ENCODE assay signal across 8 cellular contexts in the genomic region with DNA sequence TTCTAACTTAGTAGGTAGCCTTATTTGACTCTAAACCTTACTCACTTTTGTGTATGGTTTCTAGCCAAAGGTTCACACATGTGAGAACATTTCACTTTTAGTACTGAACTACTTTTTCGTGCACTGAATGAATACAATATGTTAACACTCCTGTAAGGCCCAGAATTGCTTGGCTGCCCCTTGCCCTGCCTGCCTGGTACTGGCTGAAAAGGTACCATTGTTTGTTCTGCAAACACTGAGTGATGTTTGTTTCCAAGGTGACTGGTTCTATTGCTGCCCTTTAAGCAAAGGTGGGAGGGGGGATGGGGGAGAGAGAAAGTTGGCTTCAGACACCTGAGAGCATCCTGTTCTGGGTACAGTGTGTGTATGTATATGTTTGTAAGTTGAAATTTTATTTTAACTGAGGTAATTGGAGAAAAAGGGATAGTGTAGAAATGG. TPM values are rescaled to one million over a fixed set of nuclear protein-coding genes. Genes with fewer than 3 reads are reported as not detected.
DNase-seq lines count a peak whose midpoint lies in the region; ATAC-seq and TF ChIP-seq lines count a peak whose summit lies in the region.

No MANE protein-coding gene starts in this region.

- H4K20me1 ChIP-seq in smooth muscle cell (ENCODE audit: low read depth): peaks cover 86% of the 10 kb centered on the region

- TF ChIP-seq CTCF in foreskin keratinocyte (conservative IDR thresholded peaks at IDR 0.05) (no peak), smooth muscle cell (IDR thresholded peaks at IDR 0.05; ENCODE audit: borderline replicate concordance, insufficient read depth, poor library complexity, severe bottlenecking) (no peak), ascending aorta (IDR thresholded peaks at IDR 0.05) (no peak)

- peak; percentile 23 for ATAC-seq in foreskin keratinocyte
- no peak for ATAC-seq in GM21423 (IDR thresholded peaks at IDR 0.05; ENCODE audit: unreplicated experiment)

- no peak overlapping the region for H3K9ac ChIP-seq in smooth muscle cell (ENCODE audit: low read depth)

- no peak overlapping the region for H2AFZ ChIP-seq in smooth muscle cell (ENCODE audit: low read depth)

- DNase-seq in NCI-H2227 (lab: John Stamatoyannopoulos, UW; ENCODE audit: unreplicated experiment): peak; percentile 9
- no peak for DNase-seq in NCI-H2227 treated with DMSO at 0.1 percent for 48 hours (lab: John Stamatoyannopoulos, UW)
- DNase-seq in SW480 (ENCODE audit: low spot score): peak; percentile 46
- no peak for DNase-seq in foreskin keratinocyte
- no peak for DNase-seq in smooth muscle cell (lab: John Stamatoyannopoulos, UW; ENCODE audit: unreplicated experiment)
- no peak for DNase-seq in NK-92 (lab: John Stamatoyannopoulos, UW; ENCODE audit: unreplicated experiment)
- no peak for DNase-seq in ascending aorta (ENCODE audit: low spot score in 2 of 2)

- H3F3A ChIP-seq in smooth muscle cell (ENCODE audit: low read depth): peaks cover 22% of the 10 kb centered on the region

- H3K4me1 ChIP-seq in foreskin keratinocyte (peaks cover 39% of the 10 kb centered on the region), smooth muscle cell (ENCODE audit: low read depth) (peaks cover 30% of the 10 kb centered on the region), ascending aorta (peaks cover 0 to 14% of the 10 kb centered on the region in 2 donors)

- H3K9me3 ChIP-seq in smooth muscle cell (replicated peaks; ENCODE audit: low read depth): no peaks in the 10 kb centered on the region
- H3K9me3 ChIP-seq in ascending aorta: no peaks in the 10 kb centered on the region

- H3K4me2 ChIP-seq in smooth muscle cell: no peak overlapping the region

- H3K36me3 ChIP-seq in smooth muscle cell (ENCODE audit: low read depth) (no peaks in the 10 kb centered on the region), ascending aorta (no peaks in the 10 kb centered on the region)

- intact Hi-C loops in ascending aorta (cut with DNase I): no loop called here

- H3K79me2 ChIP-seq in smooth muscle cell (ENCODE audit: low read depth): peaks cover 94% of the 10 kb centered on the region

- peak overlapping the region; percentile 89 for H3K27ac ChIP-seq in foreskin keratinocyte
- peak overlapping the region; percentile 77 for H3K27ac ChIP-seq in smooth muscle cell (ENCODE audit: low read depth)
- H3K27ac ChIP-seq in ascending aorta: no peak overlapping the region

- 89% methylated on average over 1 of the region's 1 CpG for WGBS in smooth muscle cell (ENCODE audit: low lambda C conversion rate)

- H3K27me3 ChIP-seq in foreskin keratinocyte (no peaks in the 10 kb centered on the region), smooth muscle cell (ENCODE audit: low read depth) (no peaks in the 10 kb centered on the region), ascending aorta (no peaks in the 10 kb centered on the region)

- H3K4me3 ChIP-seq in smooth muscle cell (no peak overlapping the region), ascending aorta (no peak overlapping the region)

RNA-seq across cellular contexts. Expression of gene RREB1, which starts 31.2 kb away (rescaled TPM):
- total RNA-seq in foreskin keratinocyte (25.4 and 25.8 TPM in 2 replicates), smooth muscle cell (19.8 and 26.1 TPM in 2 replicates), ascending aorta (48.9 TPM)
- polyA plus RNA-seq in foreskin keratinocyte (2.9 and 3.2 TPM in 2 replicates), smooth muscle cell (13.2 and 17.7 TPM in 2 replicates)

Comparison
In these comparisons a context has a peak if more than half of its experiments do, and no peak if none do; other contexts are left out.
1. DNase-seq: peak in NCI-H2227 (single experiment) and SW480 (single experiment); none in NCI-H2227 treated with DMSO at 0.1 percent for 48 hours (single experiment), foreskin keratinocyte (0 of 2), smooth muscle cell (single experiment), NK-92 (single experiment) and ascending aorta (0 of 2).
2. H3K27ac ChIP-seq: peak in foreskin keratinocyte (single experiment) and smooth muscle cell (single experiment); none in ascending aorta (0 of 2).